In the genomic region with DNA sequence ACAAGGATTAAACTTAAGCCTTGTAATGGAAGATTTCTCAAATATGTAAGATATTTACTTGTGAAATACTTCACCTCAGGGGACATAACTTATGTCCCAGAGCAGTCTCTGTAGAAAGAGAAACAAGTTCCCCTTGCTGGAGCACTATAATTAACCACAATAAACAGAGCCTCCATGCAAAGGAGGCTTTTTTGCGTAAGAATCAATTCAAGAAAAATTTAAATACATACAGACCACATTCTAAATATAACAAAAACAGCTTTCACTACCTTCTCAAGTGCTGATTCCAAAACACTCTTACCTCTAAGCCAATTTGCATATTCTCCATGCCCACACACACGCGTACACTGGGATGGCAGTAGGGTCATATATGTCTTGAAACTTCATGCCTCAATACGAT, we compare ENCODE assay signal across 12 cellular contexts. TPM values are rescaled to one million over a fixed set of nuclear protein-coding genes. Genes with fewer than 3 reads are reported as not detected.
DNase-seq lines count a peak whose midpoint lies in the region; ATAC-seq lines count a peak whose summit lies in the region.
"Had no signal": no experiment of that assay in that cellular context is flagged by ENCODE, and none has a peak within 500 bp of the region (broad histone marks: within the 10 kb centered on the region; RNA-seq: fewer than 3 reads in every experiment).

No MANE protein-coding gene starts in this region.

- ATAC-seq in GM18508 (IDR thresholded peaks at IDR 0.05; ENCODE audit: insufficient read depth, unreplicated experiment), result peak; percentile 76
- peak; percentile 92 for ATAC-seq in GM21619 (IDR thresholded peaks at IDR 0.05; ENCODE audit: unreplicated experiment)
- ATAC-seq in HG03457 (IDR thresholded peaks at IDR 0.05; ENCODE audit: unreplicated experiment), result peak; percentile 78
- no peak for ATAC-seq in left colon
- ATAC-seq: natural killer cell treated with Interleukin-12 subunit alpha and Interleukin-12 subunit beta and Interleukin-15 and Interleukin-18, amount 100 ng/mL, for 72 hours; SK-N-SH treated with all-trans-retinoic acid at 6 μM for 48 hours had no signal

- H3K9me3 Mint-ChIP-seq in activated CD4-positive, alpha-beta T cell treated with anti-CD3 and anti-CD28 coated beads, Interleukin-2, amount 10 ng/mL, durations not matched to agents 7 days and 5 days, result peaks cover 7% of the 10 kb centered on the region
- H3K9me3 Mint-ChIP-seq: natural killer cell treated with Interleukin-12 subunit alpha and Interleukin-12 subunit beta and Interleukin-15 and Interleukin-18, amount 100 ng/mL, for 72 hours had no signal

- DNase-seq in fibroblast of gingiva (ENCODE audit: low read depth), result peak; percentile 93
- DNase-seq in left colon, result no peak
- no peak for DNase-seq in activated CD4-positive, alpha-beta T cell treated with anti-CD3 and anti-CD28 coated beads, Interleukin-2, amount 10 ng/mL, durations not matched to agents 7 days and 5 days
- DNase-seq in 8988T, result no peak
- DNase-seq in NCI-H2081 treated with DMSO at 0.1 percent for 48 hours (lab: John Stamatoyannopoulos, UW), result no peak
- DNase-seq: activated gamma-delta T cell, DND-41 had no signal

- H3K27me3 Mint-ChIP-seq in activated CD4-positive, alpha-beta T cell treated with anti-CD3 and anti-CD28 coated beads, Interleukin-2, amount 10 ng/mL, durations not matched to agents 7 days and 5 days, result no peaks in the 10 kb centered on the region
- H3K27me3 Mint-ChIP-seq: natural killer cell treated with Interleukin-12 subunit alpha and Interleukin-12 subunit beta and Interleukin-15 and Interleukin-18, amount 100 ng/mL, for 72 hours had no signal

- H3K4me3 Mint-ChIP-seq in activated CD4-positive, alpha-beta T cell treated with anti-CD3 and anti-CD28 coated beads, Interleukin-2, amount 10 ng/mL, durations not matched to agents 7 days and 5 days, result no peak overlapping the region
- H3K4me3 Mint-ChIP-seq: natural killer cell treated with Interleukin-12 subunit alpha and Interleukin-12 subunit beta and Interleukin-15 and Interleukin-18, amount 100 ng/mL, for 72 hours had no signal

- H3K36me3 Mint-ChIP-seq in activated CD4-positive, alpha-beta T cell treated with anti-CD3 and anti-CD28 coated beads, Interleukin-2, amount 10 ng/mL, durations not matched to agents 7 days and 5 days (ENCODE audit: low read depth), result peaks cover 7% of the 10 kb centered on the region

- intact Hi-C loops in left colon (cut with DNase I, micrococcal nuclease), result no loop called here

- CTCF ChIA-PET in activated CD4-positive, alpha-beta T cell treated with anti-CD3 and anti-CD28 coated beads, Interleukin-2, amount 10 ng/mL, durations not matched to agents 7 days and 5 days (lab: Charles Lee), result interaction anchor here (1.3 kb wide), 1 partner anchor 16 kb away, joined by 3 read pairs; no protein-coding TSS in a partner anchor

- POLR2A ChIA-PET in activated CD4-positive, alpha-beta T cell treated with anti-CD3 and anti-CD28 coated beads, Interleukin-2, amount 10 ng/mL, durations not matched to agents 7 days and 5 days (lab: Charles Lee), result no interaction called here

- no peaks in the 10 kb centered on the region for H3K4me1 Mint-ChIP-seq in activated CD4-positive, alpha-beta T cell treated with anti-CD3 and anti-CD28 coated beads, Interleukin-2, amount 10 ng/mL, durations not matched to agents 7 days and 5 days

- no peak overlapping the region for H3K27ac Mint-ChIP-seq in activated CD4-positive, alpha-beta T cell treated with anti-CD3 and anti-CD28 coated beads, Interleukin-2, amount 10 ng/mL, durations not matched to agents 7 days and 5 days
- H3K27ac Mint-ChIP-seq: natural killer cell treated with Interleukin-12 subunit alpha and Interleukin-12 subunit beta and Interleukin-15 and Interleukin-18, amount 100 ng/mL, for 72 hours had no signal

RNA-seq across cellular contexts. Expression of gene CCNB1, which starts 30.7 kb away (rescaled TPM):
- 10 to 100 TPM; 13.2 to 28.3 TPM for total RNA-seq in left colon
- 100 to 1,000 TPM; 175 to 182 TPM for total RNA-seq in activated CD4-positive, alpha-beta T cell treated with anti-CD3 and anti-CD28 coated beads, Interleukin-2, amount 10 ng/mL, durations not matched to agents 7 days and 5 days

RNA-seq across cellular contexts. Expression of gene SLC30A5, which starts 42.5 kb away (rescaled TPM):
- 10 to 100 TPM; 47.1 to 48.2 TPM for total RNA-seq in left colon
- 10 to 100 TPM; 40.2 to 50.5 TPM for total RNA-seq in activated CD4-positive, alpha-beta T cell treated with anti-CD3 and anti-CD28 coated beads, Interleukin-2, amount 10 ng/mL, durations not matched to agents 7 days and 5 days

RNA-seq across cellular contexts. Expression of gene CENPH, which starts 53.1 kb away (rescaled TPM):
- 1 to 10 TPM; 3.0 to 5.0 TPM for total RNA-seq in left colon
- total RNA-seq in activated CD4-positive, alpha-beta T cell treated with anti-CD3 and anti-CD28 coated beads, Interleukin-2, amount 10 ng/mL, durations not matched to agents 7 days and 5 days, result 10 to 100 TPM; 40.0 to 42.6 TPM

Comparison
In these comparisons a context has a peak if more than half of its experiments do, and no peak if none do; other contexts are left out.
1. RNA of gene CCNB1, which starts 30.7 kb away (total RNA-seq): 175 to 182 TPM in activated CD4-positive, alpha-beta T cell treated with anti-CD3 and anti-CD28 coated beads, Interleukin-2, amount 10 ng/mL, durations not matched to agents 7 days and 5 days; 13.2 to 28.3 TPM in left colon; every median in the first group is over 4 times any median in the second.
2. RNA of gene CENPH, which starts 53.1 kb away (total RNA-seq): 40.0 to 42.6 TPM in activated CD4-positive, alpha-beta T cell treated with anti-CD3 and anti-CD28 coated beads, Interleukin-2, amount 10 ng/mL, durations not matched to agents 7 days and 5 days; 3.0 to 5.0 TPM in left colon; every median in the first group is over 4 times any median in the second.